1 cellular context compared by ENCODE assay signal in genomic region chr15:93362203-93362602, GRCh38.
A peak's percentile ranks its signal among the peaks of the same experiment; 100 is the strongest.
TF ChIP-seq lines count a peak whose summit lies in the region.

No MANE protein-coding gene starts in this region.

TF ChIP-seq in WTC11, 78 proteins besides CTCF, POLR2A, EP300 and RAD21 (continued from another document):
- TF ChIP-seq MLX (CRISPR knock-in tag; IDR thresholded peaks at IDR 0.05), result no peak
- TF ChIP-seq CREB1 (CRISPR knock-in tag; IDR thresholded peaks at IDR 0.05), result no peak
- no peak for TF ChIP-seq NFE2L1 (CRISPR knock-in tag; IDR thresholded peaks at IDR 0.05)
- TF ChIP-seq ZNF423 (CRISPR knock-in tag; IDR thresholded peaks at IDR 0.05), result peak; percentile 22; the same call in 1 of the 2 replicates
- TF ChIP-seq HMGXB4 (CRISPR knock-in tag; IDR thresholded peaks at IDR 0.05), result no peak
- no peak for TF ChIP-seq TP53 (CRISPR knock-in tag; IDR thresholded peaks at IDR 0.05)
- no peak for TF ChIP-seq NR1H2 (CRISPR knock-in tag; IDR thresholded peaks at IDR 0.05)
- TF ChIP-seq NFATC4 (CRISPR knock-in tag; IDR thresholded peaks at IDR 0.05), result no peak
- TF ChIP-seq SOX15 (CRISPR knock-in tag; IDR thresholded peaks at IDR 0.05), result no peak
- TF ChIP-seq ZNF138 (CRISPR knock-in tag; conservative IDR thresholded peaks at IDR 0.05), result no peak
- TF ChIP-seq KAT7 (CRISPR knock-in tag; IDR thresholded peaks at IDR 0.05; ENCODE audit: borderline replicate concordance), result no peak
- no peak for TF ChIP-seq ATF6 (CRISPR knock-in tag; IDR thresholded peaks at IDR 0.05)
- TF ChIP-seq PRDM15 (CRISPR knock-in tag; IDR thresholded peaks at IDR 0.05), result no peak
- no peak for TF ChIP-seq CBFB (CRISPR knock-in tag; IDR thresholded peaks at IDR 0.05; ENCODE audit: low read depth)
- peak; percentile 80; the same call in 1 of the 2 replicates for TF ChIP-seq ZNF281 (CRISPR knock-in tag; IDR thresholded peaks at IDR 0.05)
- TF ChIP-seq E2F1 (CRISPR knock-in tag; IDR thresholded peaks at IDR 0.05), result no peak
- TF ChIP-seq E2F5 (CRISPR knock-in tag; IDR thresholded peaks at IDR 0.05), result no peak
- 0 out of 2 replicates have a peak, but pooled peaks have one; percentile 43 for TF ChIP-seq ZBTB21 (CRISPR knock-in tag; IDR thresholded peaks at IDR 0.05; ENCODE audit: borderline replicate concordance)
- TF ChIP-seq SP1 (CRISPR knock-in tag; conservative IDR thresholded peaks at IDR 0.05), result no peak
- TF ChIP-seq PREB (CRISPR knock-in tag; IDR thresholded peaks at IDR 0.05; ENCODE audit: borderline replicate concordance), result no peak
- TF ChIP-seq ZNF121 (CRISPR knock-in tag; IDR thresholded peaks at IDR 0.05), result no peak
- TF ChIP-seq MXD4 (CRISPR knock-in tag; IDR thresholded peaks at IDR 0.05; ENCODE audit: borderline replicate concordance), result no peak
